23 cellular contexts compared by ENCODE assay signal in the genomic region with DNA sequence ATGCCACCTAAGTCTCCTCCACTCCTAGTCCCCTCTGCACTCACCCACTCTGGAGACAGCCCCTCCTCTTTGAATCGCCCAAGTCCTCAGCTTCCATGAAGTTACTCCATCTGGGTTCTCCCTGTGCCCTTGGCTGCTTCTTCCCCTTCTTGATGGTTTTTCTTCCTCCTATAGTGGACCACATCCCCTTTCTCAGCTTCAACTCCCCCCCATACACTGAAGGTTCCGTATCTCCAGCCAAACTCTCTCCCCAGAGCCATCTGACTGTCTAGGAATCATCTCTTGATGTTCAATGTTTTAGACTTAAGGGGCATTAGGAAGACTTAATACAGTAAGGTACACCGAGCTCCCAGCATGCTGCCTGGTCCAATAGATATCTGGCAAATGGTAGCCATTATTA. TPM values are rescaled to one million over a fixed set of nuclear protein-coding genes. Genes with fewer than 3 reads are reported as not detected.
A peak's percentile ranks its signal among the peaks of the same experiment; 100 is the strongest.
DNase-seq lines count a peak whose midpoint lies in the region; ATAC-seq lines count a peak whose summit lies in the region.
"Had no signal": no experiment of that assay in that cellular context is flagged by ENCODE, and none has a peak within 500 bp of the region (broad histone marks: within the 10 kb centered on the region; RNA-seq: fewer than 3 reads in every experiment).

No MANE protein-coding gene starts in this region.

- POLR2A ChIA-PET in CD8-positive, alpha-beta memory T cell (lab: Charles Lee): no interaction called here

- peaks cover 35 to 43% (median 36%) of the 10 kb centered on the region in 3 donors for H3K4me1 Mint-ChIP-seq in CD8-positive, alpha-beta memory T cell

- H3K4me3 ChIP-seq in BLaER1 (no peak overlapping the region), MG63 (no peak overlapping the region)
- no peak overlapping the region for H3K4me3 ChIP-seq in CD8-positive, alpha-beta memory T cell (ENCODE audit: low read length)
- H3K4me3 ChIP-seq: suprapubic skin had no signal

- peak overlapping the region in 2 of 7 donors; percentile 1 to 19 for H3K4me3 Mint-ChIP-seq in CD8-positive, alpha-beta memory T cell
- H3K4me3 Mint-ChIP-seq: activated naive CD4-positive, alpha-beta T cell treated with anti-CD3 and anti-CD28 coated beads, Interleukin-2, amount 50 U/mL, for 24 hours; HFFc6; stimulated activated effector memory CD8-positive, alpha-beta T cell treated with anti-CD3 and anti-CD28 coated beads, Interleukin-12 subunit alpha, Interleukin-12 subunit beta, amount 100 ng/mL, for 72 hours had no signal

- no peaks in the 10 kb centered on the region for H3K9me3 ChIP-seq in BLaER1
- no peaks in the 10 kb centered on the region for H3K9me3 ChIP-seq in CD8-positive, alpha-beta memory T cell (ENCODE audit: low read length)
- H3K9me3 ChIP-seq in MG63: no peaks in the 10 kb centered on the region
- H3K9me3 ChIP-seq: neutrophil, suprapubic skin had no signal

- peak overlapping the region in 5 of 8 donors; percentile 24 to 82 (median 64) for H3K27ac Mint-ChIP-seq in CD8-positive, alpha-beta memory T cell
- H3K27ac Mint-ChIP-seq: activated naive CD4-positive, alpha-beta T cell treated with anti-CD3 and anti-CD28 coated beads, Interleukin-2, amount 50 U/mL, for 24 hours; HFFc6 had no signal

- H3K27me3 ChIP-seq in BLaER1 (no peaks in the 10 kb centered on the region), MG63 (no peaks in the 10 kb centered on the region)
- no peaks in the 10 kb centered on the region for H3K27me3 ChIP-seq in CD8-positive, alpha-beta memory T cell (ENCODE audit: insufficient read depth, low read length, poor library complexity, severe bottlenecking)
- H3K27me3 ChIP-seq: neutrophil, suprapubic skin had no signal

- H3K27me3 Mint-ChIP-seq in CD8-positive, alpha-beta memory T cell: no peaks in the 10 kb centered on the region
- H3K27me3 Mint-ChIP-seq: activated naive CD4-positive, alpha-beta T cell treated with anti-CD3 and anti-CD28 coated beads, Interleukin-2, amount 50 U/mL, for 24 hours had no signal

- H3K4me2 ChIP-seq in BLaER1: peak overlapping the region; percentile 2; the same call in 1 of the 2 replicates

- CTCF ChIA-PET in CD8-positive, alpha-beta memory T cell (lab: Charles Lee): interaction anchor here (1.0 kb wide), 1 partner anchor 17 kb away, joined by 3 read pairs; no protein-coding TSS in a partner anchor

- H3K36me3 ChIP-seq in BLaER1 (no peaks in the 10 kb centered on the region), MG63 (no peaks in the 10 kb centered on the region)
- H3K36me3 ChIP-seq in CD8-positive, alpha-beta memory T cell (ENCODE audit: insufficient read depth, low read length): no peaks in the 10 kb centered on the region

- H3K9me3 Mint-ChIP-seq in CD8-positive, alpha-beta memory T cell: no peaks in the 10 kb centered on the region
- H3K9me3 Mint-ChIP-seq: activated naive CD4-positive, alpha-beta T cell treated with anti-CD3 and anti-CD28 coated beads, Interleukin-2, amount 50 U/mL, for 24 hours; HFFc6; stimulated activated effector memory CD8-positive, alpha-beta T cell treated with anti-CD3 and anti-CD28 coated beads, Interleukin-12 subunit alpha, Interleukin-12 subunit beta, amount 100 ng/mL, for 72 hours had no signal

- DNase-seq in CD8-positive, alpha-beta memory T cell: no peak
- peak; percentile 12 for DNase-seq in SIG-M5 (lab: John Stamatoyannopoulos, UW)
- DNase-seq in medulla oblongata (ENCODE audit: extremely low spot score): peak; percentile 63
- no peak for DNase-seq in MG63
- no peak for DNase-seq in activated CD4-positive, CD25-positive, alpha-beta regulatory T cell treated with anti-CD3 and anti-CD28 coated beads, Interleukin-2, amount 50 U/mL, for 72 hours
- DNase-seq: activated CD4-positive, alpha-beta T cell treated with anti-CD3 and anti-CD28 coated beads for 4 hours; cerebellar nuclear complex; HFFc6; Karpas-422; NCI-H2107; NCI-H510A; small intestine; stimulated activated CD4-positive, alpha-beta T cell treated with anti-CD3 and anti-CD28 coated beads, Interleukin-2, amount 100 ng/mL, for 24 hours; SW 1271 had no signal

- H3K4me1 ChIP-seq in BLaER1: peaks cover 56% of the 10 kb centered on the region
- H3K4me1 ChIP-seq in CD8-positive, alpha-beta memory T cell (ENCODE audit: insufficient read depth, low read length): peaks cover 18% of the 10 kb centered on the region
- H3K4me1 ChIP-seq: suprapubic skin had no signal

- no peak overlapping the region for H3K27ac ChIP-seq in BLaER1
- H3K27ac ChIP-seq in CD8-positive, alpha-beta memory T cell (ENCODE audit: low read depth, low read length): no peak overlapping the region
- H3K27ac ChIP-seq: neutrophil, suprapubic skin had no signal

- H3K9ac ChIP-seq in BLaER1: no peak overlapping the region

- ATAC-seq in GM19467 (IDR thresholded peaks at IDR 0.05; ENCODE audit: unreplicated experiment): no peak
- ATAC-seq: stimulated activated effector memory CD8-positive, alpha-beta T cell treated with anti-CD3 and anti-CD28 coated beads, Interleukin-12 subunit alpha, Interleukin-12 subunit beta, amount 100 ng/mL, for 72 hours had no signal

- peaks cover 0 to 8% (median 3%) of the 10 kb centered on the region in 3 donors for H3K36me3 Mint-ChIP-seq in CD8-positive, alpha-beta memory T cell
- H3K36me3 Mint-ChIP-seq: activated naive CD4-positive, alpha-beta T cell treated with anti-CD3 and anti-CD28 coated beads, Interleukin-2, amount 50 U/mL, for 24 hours had no signal

- peaks cover 9% of the 10 kb centered on the region; the same call in 1 of the 2 replicates for H4K20me1 ChIP-seq in BLaER1

RNA-seq across cellular contexts. Expression of a gene that starts 39.6 kb away (rescaled TPM):
- under 1 TPM; 0.57 to 0.82 TPM for total RNA-seq in CD8-positive, alpha-beta memory T cell
- not detected for polyA plus RNA-seq in CD8-positive, alpha-beta memory T cell
- total RNA-seq in MG63 (2014; rRNA removed; shearing (Covaris generic); ENCODE audit: low replicate concordance): not detected in 2 replicates
- total RNA-seq: fibroblast of villous mesenchyme, HFFc6, pulmonary artery endothelial cell, RPMI7951, suprapubic skin had no signal

Comparison
In these comparisons a context has a peak if more than half of its experiments do, and no peak if none do; other contexts are left out.
1. DNase-seq: peak in SIG-M5 (single experiment) and medulla oblongata (single experiment); none in CD8-positive, alpha-beta memory T cell (0 of 5), MG63 (single experiment) and activated CD4-positive, CD25-positive, alpha-beta regulatory T cell treated with anti-CD3 and anti-CD28 coated beads, Interleukin-2, amount 50 U/mL, for 72 hours (single experiment).